ENCODE assay signal across 1 cellular context in the genomic region with DNA sequence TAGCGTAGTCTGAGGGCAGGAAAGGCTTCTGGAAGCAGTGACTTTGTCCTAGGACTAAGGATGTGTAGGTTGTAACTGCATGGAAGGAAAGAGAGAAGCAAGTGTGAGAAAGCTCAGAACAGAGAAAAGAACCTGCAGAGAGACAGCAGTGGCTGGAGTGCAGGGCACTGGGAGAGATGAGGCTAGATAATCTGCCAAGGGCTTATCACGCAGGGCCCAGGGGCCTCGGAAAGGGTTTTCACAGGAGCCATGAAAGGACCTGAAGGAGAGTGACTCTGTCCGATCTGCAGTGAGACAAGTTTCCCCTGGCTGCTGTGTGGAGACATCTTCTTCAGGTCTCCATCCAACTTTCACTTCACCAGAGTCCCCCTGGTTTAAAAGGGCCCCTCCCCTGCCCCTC.
TF ChIP-seq lines count a peak whose summit lies in the region.

No MANE protein-coding gene starts in this region.

TF ChIP-seq in HepG2, 621 proteins besides CTCF, POLR2A, EP300 and RAD21:
- TF ChIP-seq, protein P1, sequence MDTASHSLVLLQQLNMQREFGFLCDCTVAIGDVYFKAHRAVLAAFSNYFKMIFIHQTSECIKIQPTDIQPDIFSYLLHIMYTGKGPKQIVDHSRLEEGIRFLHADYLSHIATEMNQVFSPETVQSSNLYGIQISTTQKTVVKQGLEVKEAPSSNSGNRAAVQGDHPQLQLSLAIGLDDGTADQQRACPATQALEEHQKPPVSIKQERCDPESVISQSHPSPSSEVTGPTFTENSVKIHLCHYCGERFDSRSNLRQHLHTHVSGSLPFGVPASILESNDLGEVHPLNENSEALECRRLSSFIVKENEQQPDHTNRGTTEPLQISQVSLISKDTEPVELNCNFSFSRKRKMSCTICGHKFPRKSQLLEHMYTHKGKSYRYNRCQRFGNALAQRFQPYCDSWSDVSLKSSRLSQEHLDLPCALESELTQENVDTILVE (CRISPR knock-in tag; IDR thresholded peaks at IDR 0.05): no peak
- TF ChIP-seq GTF3A (CRISPR knock-in tag; conservative IDR thresholded peaks at IDR 0.05): no peak
- TF ChIP-seq ZNF501 (CRISPR knock-in tag; IDR thresholded peaks at IDR 0.05): no peak
- TF ChIP-seq, protein P2, sequence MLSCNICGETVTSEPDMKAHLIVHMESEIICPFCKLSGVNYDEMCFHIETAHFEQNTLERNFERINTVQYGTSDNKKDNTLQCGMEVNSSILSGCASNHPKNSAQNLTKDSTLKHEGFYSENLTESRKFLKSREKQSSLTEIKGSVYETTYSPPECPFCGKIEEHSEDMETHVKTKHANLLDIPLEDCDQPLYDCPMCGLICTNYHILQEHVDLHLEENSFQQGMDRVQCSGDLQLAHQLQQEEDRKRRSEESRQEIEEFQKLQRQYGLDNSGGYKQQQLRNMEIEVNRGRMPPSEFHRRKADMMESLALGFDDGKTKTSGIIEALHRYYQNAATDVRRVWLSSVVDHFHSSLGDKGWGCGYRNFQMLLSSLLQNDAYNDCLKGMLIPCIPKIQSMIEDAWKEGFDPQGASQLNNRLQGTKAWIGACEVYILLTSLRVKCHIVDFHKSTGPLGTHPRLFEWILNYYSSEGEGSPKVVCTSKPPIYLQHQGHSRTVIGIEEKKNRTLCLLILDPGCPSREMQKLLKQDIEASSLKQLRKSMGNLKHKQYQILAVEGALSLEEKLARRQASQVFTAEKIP (CRISPR knock-in tag; IDR thresholded peaks at IDR 0.05; ENCODE audit: borderline replicate concordance): no peak
- no peak for TF ChIP-seq HNF4G (IDR thresholded peaks at IDR 0.05; ENCODE audit: borderline replicate concordance, low read depth, low read length)
- no peak for TF ChIP-seq HNF4G (CRISPR knock-in tag; IDR thresholded peaks at IDR 0.05; ENCODE audit: borderline replicate concordance, low read depth)
- TF ChIP-seq, protein P3, sequence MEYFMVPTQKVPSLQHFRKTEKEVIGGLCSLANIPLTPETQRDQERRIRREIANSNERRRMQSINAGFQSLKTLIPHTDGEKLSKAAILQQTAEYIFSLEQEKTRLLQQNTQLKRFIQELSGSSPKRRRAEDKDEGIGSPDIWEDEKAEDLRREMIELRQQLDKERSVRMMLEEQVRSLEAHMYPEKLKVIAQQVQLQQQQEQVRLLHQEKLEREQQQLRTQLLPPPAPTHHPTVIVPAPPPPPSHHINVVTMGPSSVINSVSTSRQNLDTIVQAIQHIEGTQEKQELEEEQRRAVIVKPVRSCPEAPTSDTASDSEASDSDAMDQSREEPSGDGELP (IDR thresholded peaks at IDR 0.05; ENCODE audit: borderline replicate concordance, low read depth): no peak
- TF ChIP-seq NCOA2 (CRISPR knock-in tag; IDR thresholded peaks at IDR 0.05): no peak
- TF ChIP-seq NFATC3 (CRISPR knock-in tag; IDR thresholded peaks at IDR 0.05): no peak
- TF ChIP-seq RARA (CRISPR knock-in tag; IDR thresholded peaks at IDR 0.05): no peak
- TF ChIP-seq, protein P4, sequence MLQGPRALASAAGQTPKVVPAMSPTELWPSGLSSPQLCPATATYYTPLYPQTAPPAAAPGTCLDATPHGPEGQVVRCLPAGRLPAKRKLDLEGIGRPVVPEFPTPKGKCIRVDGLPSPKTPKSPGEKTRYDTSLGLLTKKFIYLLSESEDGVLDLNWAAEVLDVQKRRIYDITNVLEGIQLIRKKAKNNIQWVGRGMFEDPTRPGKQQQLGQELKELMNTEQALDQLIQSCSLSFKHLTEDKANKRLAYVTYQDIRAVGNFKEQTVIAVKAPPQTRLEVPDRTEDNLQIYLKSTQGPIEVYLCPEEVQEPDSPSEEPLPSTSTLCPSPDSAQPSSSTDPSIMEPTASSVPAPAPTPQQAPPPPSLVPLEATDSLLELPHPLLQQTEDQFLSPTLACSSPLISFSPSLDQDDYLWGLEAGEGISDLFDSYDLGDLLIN (CRISPR knock-in tag; IDR thresholded peaks at IDR 0.05; ENCODE audit: borderline replicate concordance): no peak
- TF ChIP-seq, protein P5, sequence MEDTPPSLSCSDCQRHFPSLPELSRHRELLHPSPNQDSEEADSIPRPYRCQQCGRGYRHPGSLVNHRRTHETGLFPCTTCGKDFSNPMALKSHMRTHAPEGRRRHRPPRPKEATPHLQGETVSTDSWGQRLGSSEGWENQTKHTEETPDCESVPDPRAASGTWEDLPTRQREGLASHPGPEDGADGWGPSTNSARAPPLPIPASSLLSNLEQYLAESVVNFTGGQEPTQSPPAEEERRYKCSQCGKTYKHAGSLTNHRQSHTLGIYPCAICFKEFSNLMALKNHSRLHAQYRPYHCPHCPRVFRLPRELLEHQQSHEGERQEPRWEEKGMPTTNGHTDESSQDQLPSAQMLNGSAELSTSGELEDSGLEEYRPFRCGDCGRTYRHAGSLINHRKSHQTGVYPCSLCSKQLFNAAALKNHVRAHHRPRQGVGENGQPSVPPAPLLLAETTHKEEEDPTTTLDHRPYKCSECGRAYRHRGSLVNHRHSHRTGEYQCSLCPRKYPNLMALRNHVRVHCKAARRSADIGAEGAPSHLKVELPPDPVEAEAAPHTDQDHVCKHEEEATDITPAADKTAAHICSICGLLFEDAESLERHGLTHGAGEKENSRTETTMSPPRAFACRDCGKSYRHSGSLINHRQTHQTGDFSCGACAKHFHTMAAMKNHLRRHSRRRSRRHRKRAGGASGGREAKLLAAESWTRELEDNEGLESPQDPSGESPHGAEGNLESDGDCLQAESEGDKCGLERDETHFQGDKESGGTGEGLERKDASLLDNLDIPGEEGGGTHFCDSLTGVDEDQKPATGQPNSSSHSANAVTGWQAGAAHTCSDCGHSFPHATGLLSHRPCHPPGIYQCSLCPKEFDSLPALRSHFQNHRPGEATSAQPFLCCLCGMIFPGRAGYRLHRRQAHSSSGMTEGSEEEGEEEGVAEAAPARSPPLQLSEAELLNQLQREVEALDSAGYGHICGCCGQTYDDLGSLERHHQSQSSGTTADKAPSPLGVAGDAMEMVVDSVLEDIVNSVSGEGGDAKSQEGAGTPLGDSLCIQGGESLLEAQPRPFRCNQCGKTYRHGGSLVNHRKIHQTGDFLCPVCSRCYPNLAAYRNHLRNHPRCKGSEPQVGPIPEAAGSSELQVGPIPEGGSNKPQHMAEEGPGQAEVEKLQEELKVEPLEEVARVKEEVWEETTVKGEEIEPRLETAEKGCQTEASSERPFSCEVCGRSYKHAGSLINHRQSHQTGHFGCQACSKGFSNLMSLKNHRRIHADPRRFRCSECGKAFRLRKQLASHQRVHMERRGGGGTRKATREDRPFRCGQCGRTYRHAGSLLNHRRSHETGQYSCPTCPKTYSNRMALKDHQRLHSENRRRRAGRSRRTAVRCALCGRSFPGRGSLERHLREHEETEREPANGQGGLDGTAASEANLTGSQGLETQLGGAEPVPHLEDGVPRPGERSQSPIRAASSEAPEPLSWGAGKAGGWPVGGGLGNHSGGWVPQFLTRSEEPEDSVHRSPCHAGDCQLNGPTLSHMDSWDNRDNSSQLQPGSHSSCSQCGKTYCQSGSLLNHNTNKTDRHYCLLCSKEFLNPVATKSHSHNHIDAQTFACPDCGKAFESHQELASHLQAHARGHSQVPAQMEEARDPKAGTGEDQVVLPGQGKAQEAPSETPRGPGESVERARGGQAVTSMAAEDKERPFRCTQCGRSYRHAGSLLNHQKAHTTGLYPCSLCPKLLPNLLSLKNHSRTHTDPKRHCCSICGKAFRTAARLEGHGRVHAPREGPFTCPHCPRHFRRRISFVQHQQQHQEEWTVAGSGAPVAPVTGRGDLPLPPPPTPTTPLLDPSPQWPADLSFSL (CRISPR knock-in tag; IDR thresholded peaks at IDR 0.05): no peak
- TF ChIP-seq, protein P6, sequence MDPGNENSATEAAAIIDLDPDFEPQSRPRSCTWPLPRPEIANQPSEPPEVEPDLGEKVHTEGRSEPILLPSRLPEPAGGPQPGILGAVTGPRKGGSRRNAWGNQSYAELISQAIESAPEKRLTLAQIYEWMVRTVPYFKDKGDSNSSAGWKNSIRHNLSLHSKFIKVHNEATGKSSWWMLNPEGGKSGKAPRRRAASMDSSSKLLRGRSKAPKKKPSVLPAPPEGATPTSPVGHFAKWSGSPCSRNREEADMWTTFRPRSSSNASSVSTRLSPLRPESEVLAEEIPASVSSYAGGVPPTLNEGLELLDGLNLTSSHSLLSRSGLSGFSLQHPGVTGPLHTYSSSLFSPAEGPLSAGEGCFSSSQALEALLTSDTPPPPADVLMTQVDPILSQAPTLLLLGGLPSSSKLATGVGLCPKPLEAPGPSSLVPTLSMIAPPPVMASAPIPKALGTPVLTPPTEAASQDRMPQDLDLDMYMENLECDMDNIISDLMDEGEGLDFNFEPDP (CRISPR knock-in tag; conservative IDR thresholded peaks at IDR 0.05): no peak
- no peak for TF ChIP-seq ZNF484 (CRISPR knock-in tag; IDR thresholded peaks at IDR 0.05; ENCODE audit: borderline replicate concordance, low read depth)
- TF ChIP-seq, protein P7, sequence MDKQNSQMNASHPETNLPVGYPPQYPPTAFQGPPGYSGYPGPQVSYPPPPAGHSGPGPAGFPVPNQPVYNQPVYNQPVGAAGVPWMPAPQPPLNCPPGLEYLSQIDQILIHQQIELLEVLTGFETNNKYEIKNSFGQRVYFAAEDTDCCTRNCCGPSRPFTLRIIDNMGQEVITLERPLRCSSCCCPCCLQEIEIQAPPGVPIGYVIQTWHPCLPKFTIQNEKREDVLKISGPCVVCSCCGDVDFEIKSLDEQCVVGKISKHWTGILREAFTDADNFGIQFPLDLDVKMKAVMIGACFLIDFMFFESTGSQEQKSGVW (CRISPR knock-in tag; IDR thresholded peaks at IDR 0.05; ENCODE audit: borderline replicate concordance): no peak
TF ChIP-seq in HepG2: peak in this region for 0.
